1 cellular context compared by ENCODE assay signal in genomic region chr6:88916615-88917198, GRCh38.
TF ChIP-seq lines count a peak whose summit lies in the region.

No MANE protein-coding gene starts in this region.

TF ChIP-seq in K562, 482 proteins besides CTCF, POLR2A, EP300 and RAD21:
- peak; percentile 58; the same call in 1 of the 2 replicates for TF ChIP-seq ZNF197 (CRISPR knock-in tag; IDR thresholded peaks at IDR 0.05; ENCODE audit: low read depth)
- 0 out of 2 replicates have a peak, but pooled peaks have one; percentile 59 for TF ChIP-seq PTRF (tag; IDR thresholded peaks at IDR 0.05)
- TF ChIP-seq ZNF668 (CRISPR knock-in tag; IDR thresholded peaks at IDR 0.05): no peak; the same call in 1 of the 2 replicates
- no peak for TF ChIP-seq ATF1 (CRISPR knock-in tag; IDR thresholded peaks at IDR 0.05)
- no peak for TF ChIP-seq ATF1 (tag; IDR thresholded peaks at IDR 0.05)
- TF ChIP-seq ZNF644 (tag; IDR thresholded peaks at IDR 0.05; ENCODE audit: low read depth): 0 out of 2 replicates have a peak, but pooled peaks have one; percentile 40
- 0 out of 2 replicates have a peak, but pooled peaks have one; percentile 47 for TF ChIP-seq PTTG1 (tag; IDR thresholded peaks at IDR 0.05; ENCODE audit: low read depth)
- TF ChIP-seq SMAD4 (CRISPR knock-in tag; conservative IDR thresholded peaks at IDR 0.05): peak; percentile 43; the same call in 1 of the 2 replicates
- TF ChIP-seq ARID1B (IDR thresholded peaks at IDR 0.05): 0 out of 2 replicates have a peak, but pooled peaks have one; percentile 8
- TF ChIP-seq ZNF212 (CRISPR knock-in tag; IDR thresholded peaks at IDR 0.05): no peak
- TF ChIP-seq HINFP (tag; conservative IDR thresholded peaks at IDR 0.05; ENCODE audit: low read depth): 0 out of 2 replicates have a peak, but pooled peaks have one; percentile 31
- peak; percentile 72; the same call in 1 of the 2 replicates for TF ChIP-seq DMBX1 (CRISPR knock-in tag; IDR thresholded peaks at IDR 0.05; ENCODE audit: borderline replicate concordance)
- peak; percentile 37; the same call in 1 of the 2 replicates for TF ChIP-seq ZNF311 (CRISPR knock-in tag; IDR thresholded peaks at IDR 0.05)
- TF ChIP-seq, protein P1, sequence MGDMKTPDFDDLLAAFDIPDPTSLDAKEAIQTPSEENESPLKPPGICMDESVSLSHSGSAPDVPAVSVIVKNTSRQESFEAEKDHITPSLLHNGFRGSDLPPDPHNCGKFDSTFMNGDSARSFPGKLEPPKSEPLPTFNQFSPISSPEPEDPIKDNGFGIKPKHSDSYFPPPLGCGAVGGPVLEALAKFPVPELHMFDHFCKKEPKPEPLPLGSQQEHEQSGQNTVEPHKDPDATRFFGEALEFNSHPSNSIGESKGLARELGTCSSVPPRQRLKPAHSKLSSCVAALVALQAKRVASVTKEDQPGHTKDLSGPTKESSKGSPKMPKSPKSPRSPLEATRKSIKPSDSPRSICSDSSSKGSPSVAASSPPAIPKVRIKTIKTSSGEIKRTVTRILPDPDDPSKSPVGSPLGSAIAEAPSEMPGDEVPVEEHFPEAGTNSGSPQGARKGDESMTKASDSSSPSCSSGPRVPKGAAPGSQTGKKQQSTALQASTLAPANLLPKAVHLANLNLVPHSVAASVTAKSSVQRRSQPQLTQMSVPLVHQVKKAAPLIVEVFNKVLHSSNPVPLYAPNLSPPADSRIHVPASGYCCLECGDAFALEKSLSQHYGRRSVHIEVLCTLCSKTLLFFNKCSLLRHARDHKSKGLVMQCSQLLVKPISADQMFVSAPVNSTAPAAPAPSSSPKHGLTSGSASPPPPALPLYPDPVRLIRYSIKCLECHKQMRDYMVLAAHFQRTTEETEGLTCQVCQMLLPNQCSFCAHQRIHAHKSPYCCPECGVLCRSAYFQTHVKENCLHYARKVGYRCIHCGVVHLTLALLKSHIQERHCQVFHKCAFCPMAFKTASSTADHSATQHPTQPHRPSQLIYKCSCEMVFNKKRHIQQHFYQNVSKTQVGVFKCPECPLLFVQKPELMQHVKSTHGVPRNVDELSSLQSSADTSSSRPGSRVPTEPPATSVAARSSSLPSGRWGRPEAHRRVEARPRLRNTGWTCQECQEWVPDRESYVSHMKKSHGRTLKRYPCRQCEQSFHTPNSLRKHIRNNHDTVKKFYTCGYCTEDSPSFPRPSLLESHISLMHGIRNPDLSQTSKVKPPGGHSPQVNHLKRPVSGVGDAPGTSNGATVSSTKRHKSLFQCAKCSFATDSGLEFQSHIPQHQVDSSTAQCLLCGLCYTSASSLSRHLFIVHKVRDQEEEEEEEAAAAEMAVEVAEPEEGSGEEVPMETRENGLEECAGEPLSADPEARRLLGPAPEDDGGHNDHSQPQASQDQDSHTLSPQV (IDR thresholded peaks at IDR 0.05): peak; percentile 58; the same call in 1 of the 2 replicates
- TF ChIP-seq THAP7 (CRISPR knock-in tag; IDR thresholded peaks at IDR 0.05): no peak
- TF ChIP-seq, protein P2, sequence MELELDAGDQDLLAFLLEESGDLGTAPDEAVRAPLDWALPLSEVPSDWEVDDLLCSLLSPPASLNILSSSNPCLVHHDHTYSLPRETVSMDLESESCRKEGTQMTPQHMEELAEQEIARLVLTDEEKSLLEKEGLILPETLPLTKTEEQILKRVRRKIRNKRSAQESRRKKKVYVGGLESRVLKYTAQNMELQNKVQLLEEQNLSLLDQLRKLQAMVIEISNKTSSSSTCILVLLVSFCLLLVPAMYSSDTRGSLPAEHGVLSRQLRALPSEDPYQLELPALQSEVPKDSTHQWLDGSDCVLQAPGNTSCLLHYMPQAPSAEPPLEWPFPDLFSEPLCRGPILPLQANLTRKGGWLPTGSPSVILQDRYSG (tag; conservative IDR thresholded peaks at IDR 0.05; ENCODE audit: low read depth): 0 out of 2 replicates have a peak, but pooled peaks have one; percentile 51
